Comparison of ENCODE assay signal across 34 cellular contexts in the genomic region with DNA sequence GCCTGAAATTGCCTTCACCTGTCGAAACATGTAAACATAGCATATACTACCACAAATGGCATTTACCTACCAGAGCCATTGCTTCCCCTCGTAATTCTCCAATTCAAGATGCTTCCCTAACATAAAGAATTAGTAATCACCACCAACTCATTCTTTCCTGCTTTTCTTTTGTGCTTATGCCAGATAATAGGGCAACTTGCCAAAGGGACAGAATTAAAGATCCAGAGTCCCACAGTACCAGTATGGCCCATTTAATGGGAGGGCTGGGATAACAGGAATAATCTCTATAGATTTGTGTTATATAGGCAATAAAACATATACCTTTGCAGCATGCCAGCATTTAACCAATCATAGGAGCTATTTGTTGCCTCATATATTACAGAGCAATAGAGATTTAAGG. TPM values are rescaled to one million over a fixed set of nuclear protein-coding genes. Genes with fewer than 3 reads are reported as not detected.
DNase-seq lines count a peak whose midpoint lies in the region; ATAC-seq, FAIRE-seq and TF ChIP-seq lines count a peak whose summit lies in the region.
"Had no signal": no experiment of that assay in that cellular context is flagged by ENCODE, and none has a peak within 500 bp of the region (broad histone marks: within the 10 kb centered on the region; RNA-seq: fewer than 3 reads in every experiment).

No MANE protein-coding gene starts in this region.

- CTCF ChIA-PET in HEK293 (lab: Yijun Ruan, JAX), result interaction anchor here (0.6 kb wide), 1 partner anchor 391 kb away, joined by 3 read pairs; no protein-coding TSS in a partner anchor

- intact Hi-C loops in sigmoid colon (cut with DNase I), result no loop called here

- no peaks in the 10 kb centered on the region for H3K9me3 Mint-ChIP-seq in brain
- H3K9me3 Mint-ChIP-seq: endodermal cell; H9; neural progenitor cell; stimulated activated naive CD8-positive, alpha-beta T cell treated with anti-CD3 and anti-CD28 coated beads, Interleukin-15, amount 100 ng/mL, for 72 hours had no signal

- peaks cover 24% of the 10 kb centered on the region for H3K36me3 Mint-ChIP-seq in brain

- TF ChIP-seq EP300 in sigmoid colon (IDR thresholded peaks at IDR 0.05), result no peak

- FAIRE-seq in H54 (lab: Jason Lieb, UNC), result no peak
- FAIRE-seq: frontal cortex, GM12892, HepG2, pancreas had no signal

- POLR2A ChIA-PET in HEK293 (lab: Yijun Ruan, JAX), result interaction anchor here (0.7 kb wide), 1 partner anchor 42 kb away, joined by 3 read pairs; no protein-coding TSS in a partner anchor

- ATAC-seq in foreskin keratinocyte, result no peak
- ATAC-seq: HepG2; left lobe of liver; pancreas; right cardiac atrium; stimulated activated naive CD8-positive, alpha-beta T cell treated with anti-CD3 and anti-CD28 coated beads, Interleukin-15, amount 100 ng/mL, for 72 hours had no signal

- H3K36me3 ChIP-seq in HEK293 (ENCODE audit: control insufficient read depth in 2 of 2, insufficient read depth in 1 of 2, low read length in 2 of 2) (no peaks in the 10 kb centered on the region), sigmoid colon (no peaks in the 10 kb centered on the region)
- H3K36me3 ChIP-seq: cardiac muscle cell, neural progenitor cell, pancreas had no signal

- H3K4me1 ChIP-seq in HEK293 (ENCODE audit: control insufficient read depth, insufficient read depth, low read length) (peaks cover 38% of the 10 kb centered on the region), foreskin keratinocyte (peaks cover 9% of the 10 kb centered on the region), sigmoid colon (peaks cover 0 to 70% (median 53%) of the 10 kb centered on the region in 4 donors)

- DNase-seq in foreskin keratinocyte (peak; percentile 56 to 78), sigmoid colon (no peak), 8988T (no peak), NCI-H187 (lab: John Stamatoyannopoulos, UW) (no peak), H54 (ENCODE audit: insufficient read length, low spot score) (no peak)
- DNase-seq: activated CD4-positive, alpha-beta T cell treated with anti-CD3 and anti-CD28 coated beads for 48 hours; activated CD8-positive, alpha-beta memory T cell treated with anti-CD3 and anti-CD28 coated beads for 24 hours; activated effector memory CD4-positive, alpha-beta T cell treated with Interleukin-2 at 50 U/mL for 16 hours; activated T-cell treated with anti-CD3 and anti-CD28 coated beads for 4 hours; endodermal cell; esophagus squamous epithelium; H9; mesendoderm; NCI-H1436; NCI-H2081 treated with DMSO at 0.1 percent for 48 hours; NCI-H345; NCI-H748 treated with DMSO at 0.1 percent for 48 hours; pancreas; right cardiac atrium; SJCRH30; stimulated activated naive CD8-positive, alpha-beta T cell treated with anti-CD3 and anti-CD28 coated beads, Interleukin-15, amount 100 ng/mL, for 72 hours; tibial artery had no signal

- TF ChIP-seq POLR2A in sigmoid colon (IDR thresholded peaks at IDR 0.05) (no peak), H54 (IDR thresholded peaks at IDR 0.05; ENCODE audit: low read depth, low read length) (no peak)

- no peak overlapping the region for H3K27ac ChIP-seq in HEK293 (ENCODE audit: extremely low read depth, low read depth, low read length)
- H3K27ac ChIP-seq in foreskin keratinocyte, result no peak overlapping the region
- H3K27ac ChIP-seq in sigmoid colon, result peak overlapping the region in 3 of 4 donors; percentile 21 to 67 (median 65)
- H3K27ac ChIP-seq: BLaER1, cardiac muscle cell, esophagus squamous epithelium, hepatocyte, neural progenitor cell, pancreas, SJCRH30 had no signal

- TF ChIP-seq CTCF in HEK293 (tag by site-specific recombination; IDR thresholded peaks at IDR 0.05), result no peak
- no peak for TF ChIP-seq CTCF in brain (conservative IDR thresholded peaks at IDR 0.05)
- TF ChIP-seq CTCF in foreskin keratinocyte (conservative IDR thresholded peaks at IDR 0.05), result no peak
- TF ChIP-seq CTCF in sigmoid colon (IDR thresholded peaks at IDR 0.05), result no peak

- no peaks in the 10 kb centered on the region for H3K27me3 ChIP-seq in foreskin keratinocyte
- no peaks in the 10 kb centered on the region for H3K27me3 ChIP-seq in sigmoid colon
- H3K27me3 ChIP-seq: BLaER1, cardiac muscle cell, esophagus squamous epithelium, hepatocyte, neural progenitor cell, pancreas, SJCRH30, tibial artery had no signal

- H3K27me3 Mint-ChIP-seq in brain, result no peaks in the 10 kb centered on the region
- H3K27me3 Mint-ChIP-seq: activated naive CD8-positive, alpha-beta T cell; stimulated activated naive CD8-positive, alpha-beta T cell treated with anti-CD3 and anti-CD28 coated beads, Interleukin-15, amount 100 ng/mL, for 72 hours had no signal

- H3K4me3 Mint-ChIP-seq in brain, result peak overlapping the region in 1 of 5 experiments; percentile 35
- H3K4me3 Mint-ChIP-seq: activated naive CD8-positive, alpha-beta T cell; endodermal cell; H9; neural progenitor cell; stimulated activated naive CD8-positive, alpha-beta T cell treated with anti-CD3 and anti-CD28 coated beads, Interleukin-15, amount 100 ng/mL, for 72 hours had no signal

- H3K9me3 ChIP-seq in HEK293 (ENCODE audit: control insufficient read depth, insufficient read depth, low read depth, low read length) (no peaks in the 10 kb centered on the region), sigmoid colon (no peaks in the 10 kb centered on the region)
- H3K9me3 ChIP-seq: esophagus squamous epithelium, pancreas, SJCRH30, tibial artery had no signal

- H3K27ac Mint-ChIP-seq in brain, result peak overlapping the region in 4 of 5 experiments; percentile 76 to 91 (median 83)
- H3K27ac Mint-ChIP-seq: activated naive CD8-positive, alpha-beta T cell; endodermal cell; H9; neural progenitor cell; stimulated activated naive CD8-positive, alpha-beta T cell treated with anti-CD3 and anti-CD28 coated beads, Interleukin-15, amount 100 ng/mL, for 72 hours had no signal

- WGBS in sigmoid colon, 2 donors, result 86 to 89% methylated on average over 2 of the region's 2 CpGs

- peaks cover 86% of the 10 kb centered on the region for H3K4me1 Mint-ChIP-seq in brain

- H3K4me3 ChIP-seq in HEK293 (ENCODE audit: low read depth, low read length) (no peak overlapping the region), sigmoid colon (no peak overlapping the region)
- H3K4me3 ChIP-seq: BLaER1, cardiac muscle cell, coronary artery, esophagus squamous epithelium, hepatocyte, neural progenitor cell, pancreas, SJCRH30, tibial artery had no signal

TF ChIP-seq in HEK293, 187 proteins besides CTCF, POLR2A, EP300 and RAD21 (continues in another document):
- TF ChIP-seq SETDB1 (IDR thresholded peaks at IDR 0.05; ENCODE audit: insufficient read length, low read length) (no peak), ZNF692 (tag by site-specific recombination; IDR thresholded peaks at IDR 0.05) (peak; percentile 94), ZNF776 (tag by site-specific recombination; IDR thresholded peaks at IDR 0.05; ENCODE audit: borderline replicate concordance) (no peak), ZNF843 (tag by site-specific recombination; IDR thresholded peaks at IDR 0.05) (peak; percentile 24; the same call in 1 of the 2 replicates), ZNF202 (tag by site-specific recombination; IDR thresholded peaks at IDR 0.05; ENCODE audit: borderline replicate concordance) (no peak)
- TF ChIP-seq, protein P1, sequence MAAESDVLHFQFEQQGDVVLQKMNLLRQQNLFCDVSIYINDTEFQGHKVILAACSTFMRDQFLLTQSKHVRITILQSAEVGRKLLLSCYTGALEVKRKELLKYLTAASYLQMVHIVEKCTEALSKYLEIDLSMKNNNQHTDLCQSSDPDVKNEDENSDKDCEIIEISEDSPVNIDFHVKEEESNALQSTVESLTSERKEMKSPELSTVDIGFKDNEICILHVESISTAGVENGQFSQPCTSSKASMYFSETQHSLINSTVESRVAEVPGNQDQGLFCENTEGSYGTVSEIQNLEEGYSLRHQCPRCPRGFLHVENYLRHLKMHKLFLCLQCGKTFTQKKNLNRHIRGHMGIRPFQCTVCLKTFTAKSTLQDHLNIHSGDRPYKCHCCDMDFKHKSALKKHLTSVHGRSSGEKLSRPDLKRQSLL (tag by site-specific recombination; IDR thresholded peaks at IDR 0.05), result no peak

RNA-seq across cellular contexts. Expression of gene ATF7, which starts 31.0 kb away (rescaled TPM):
- polyA plus RNA-seq in brain (ENCODE audit: insufficient read depth, low read depth, low replicate concordance), result 36.2 TPM
- 11.4 and 13.6 TPM in 2 replicates for total RNA-seq in foreskin keratinocyte
- 8.7 and 9.9 TPM in 2 replicates for polyA plus RNA-seq in foreskin keratinocyte
- 10 to 100 TPM; 20.3 to 36.0 (median 27.1) TPM for total RNA-seq in sigmoid colon
- 10 to 100 TPM; 20.2 to 22.0 (median 21.0) TPM for polyA plus RNA-seq in sigmoid colon

Comparison
In these comparisons a context has a peak if more than half of its experiments do, and no peak if none do; other contexts are left out.
1. H3K27ac ChIP-seq: peak in sigmoid colon (3 of 4); none in HEK293 (single experiment) and foreskin keratinocyte (single experiment).
2. DNase-seq: peak in foreskin keratinocyte (2 of 2); none in sigmoid colon (single experiment), 8988T (single experiment), NCI-H187 (0 of 2) and H54 (single experiment).